8 cellular contexts compared by ENCODE assay signal in genomic region chr7:133853706-133854276, GRCh38.
DNase-seq lines count a peak whose midpoint lies in the region; ATAC-seq and TF ChIP-seq lines count a peak whose summit lies in the region.

No MANE protein-coding gene starts in this region.

- H3K4me3 Mint-ChIP-seq in brain, result no peak overlapping the region

- TF ChIP-seq POLR2A in GM18505 (IDR thresholded peaks at IDR 0.05; ENCODE audit: borderline replicate concordance, extremely low read depth, insufficient read depth, insufficient read length), result no peak

- H3K27me3 ChIP-seq in lung (ENCODE audit: control insufficient read depth, insufficient read depth), result no peaks in the 10 kb centered on the region

- H3K4me3 ChIP-seq in lung, result no peak overlapping the region

- 72 to 80% methylated on average over 6 of the region's 6 CpGs for WGBS in lung, 2 donors

- peak; percentile 64 for ATAC-seq in GM18505 (IDR thresholded peaks at IDR 0.05; ENCODE audit: unreplicated experiment)
- peak; percentile 62 for ATAC-seq in HG03342 (IDR thresholded peaks at IDR 0.05; ENCODE audit: unreplicated experiment)
- no peak for ATAC-seq in lung (ENCODE audit: insufficient read depth, low FRiP score)
- no peak for ATAC-seq in HG02610 (IDR thresholded peaks at IDR 0.05; ENCODE audit: unreplicated experiment)
- ATAC-seq in HG03045 (IDR thresholded peaks at IDR 0.05; ENCODE audit: unreplicated experiment), result no peak

- peaks cover 0 to 6% (median 2%) of the 10 kb centered on the region in 5 experiments for H3K9me3 Mint-ChIP-seq in brain

- H3K36me3 Mint-ChIP-seq in brain, result peaks cover 6% of the 10 kb centered on the region

- DNase-seq in CD1c-positive myeloid dendritic cell (ENCODE audit: extremely low spot score) (peak; percentile 4), NCI-H526 treated with DMSO at 0.1 percent for 48 hours (lab: John Stamatoyannopoulos, UW) (peak; percentile 20), lung (ENCODE audit: low spot score) (peak; percentile 35)

- H3K4me1 ChIP-seq in lung (ENCODE audit: control insufficient read depth in 2 of 2, insufficient read depth in 2 of 2, low read length in 2 of 2), result peaks cover 3 to 4% of the 10 kb centered on the region in 2 donors

- no peaks in the 10 kb centered on the region for H3K36me3 ChIP-seq in lung (ENCODE audit: control insufficient read depth in 2 of 2, insufficient read depth in 2 of 2, low read length in 2 of 2)

- peaks cover 35% of the 10 kb centered on the region for H3K4me1 Mint-ChIP-seq in brain

- H3K27ac ChIP-seq in lung (ENCODE audit: low read depth in 1 of 2, low read length in 1 of 2), result no peak overlapping the region

- TF ChIP-seq CTCF in brain (conservative IDR thresholded peaks at IDR 0.05) (peak; percentile 34 to 41), lung (IDR thresholded peaks at IDR 0.05; ENCODE audit: control extremely low read depth, extremely low read depth) (no peak)

- no peaks in the 10 kb centered on the region for H3K27me3 Mint-ChIP-seq in brain

- peak overlapping the region in 2 of 5 experiments; percentile 67 to 90 for H3K27ac Mint-ChIP-seq in brain

- no peaks in the 10 kb centered on the region for H3K9me3 ChIP-seq in lung (ENCODE audit: control insufficient read depth in 2 of 2, insufficient read depth in 1 of 2, low read length in 1 of 2)

Comparison
In these comparisons a context has a peak if more than half of its experiments do, and no peak if none do; other contexts are left out.
1. ATAC-seq: peak in GM18505 (single experiment) and HG03342 (single experiment); none in lung (single experiment), HG02610 (single experiment) and HG03045 (single experiment).
2. Peak in every context shown above with its lines, with median percentiles within 50 percentile points of each other: DNase-seq.